ENCODE assay signal across 22 cellular contexts in the genomic region with DNA sequence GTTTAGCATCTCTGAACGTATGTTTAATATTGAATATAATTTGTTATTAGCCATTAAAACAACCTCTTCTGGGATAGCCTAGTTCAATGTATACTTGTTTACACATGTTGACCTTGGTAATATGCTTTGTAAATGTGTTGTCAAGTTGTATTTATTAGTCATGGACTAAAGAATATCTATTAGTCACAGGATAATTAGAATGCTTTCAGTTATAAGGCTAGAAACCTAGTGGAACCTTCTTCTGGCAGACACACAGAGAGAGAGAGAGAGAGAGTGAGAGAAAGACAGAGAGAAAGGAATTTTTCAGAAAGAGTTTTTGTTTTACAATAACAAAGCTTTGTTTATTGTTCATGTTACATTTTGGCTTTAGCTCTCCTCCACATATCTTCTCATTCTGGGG.
DNase-seq lines count a peak whose midpoint lies in the region; ATAC-seq, FAIRE-seq and TF ChIP-seq lines count a peak whose summit lies in the region.
"Had no signal": no experiment of that assay in that cellular context is flagged by ENCODE, and none has a peak within 500 bp of the region (broad histone marks: within the 10 kb centered on the region; RNA-seq: fewer than 3 reads in every experiment).

No MANE protein-coding gene starts in this region.

- no peak overlapping the region for H3K9ac ChIP-seq in adipocyte (ENCODE audit: low read length)
- H3K9ac ChIP-seq in smooth muscle cell (ENCODE audit: low read depth), result no peak overlapping the region

- no peaks in the 10 kb centered on the region for H4K20me1 ChIP-seq in smooth muscle cell (ENCODE audit: low read depth)

- TF ChIP-seq CTCF in foreskin keratinocyte (conservative IDR thresholded peaks at IDR 0.05) (no peak), smooth muscle cell (IDR thresholded peaks at IDR 0.05; ENCODE audit: borderline replicate concordance, insufficient read depth, poor library complexity, severe bottlenecking) (no peak)

- H3K79me2 ChIP-seq in smooth muscle cell (ENCODE audit: low read depth), result no peaks in the 10 kb centered on the region

- H3K4me2 ChIP-seq in smooth muscle cell, result no peak overlapping the region
- H3K4me2 ChIP-seq: A549 had no signal

- no peak overlapping the region for H2AFZ ChIP-seq in smooth muscle cell (ENCODE audit: low read depth)

- no peak overlapping the region for H3K4me3 ChIP-seq in adipocyte (ENCODE audit: low read length)
- no peak overlapping the region for H3K4me3 ChIP-seq in smooth muscle cell
- H3K4me3 ChIP-seq: A549 had no signal

- WGBS in smooth muscle cell (ENCODE audit: low lambda C conversion rate), result 0% methylated on average over 1 of the region's 1 CpG

- H3K4me1 ChIP-seq in adipocyte (ENCODE audit: control insufficient read depth, insufficient read depth, low read length), result no peaks in the 10 kb centered on the region
- H3K4me1 ChIP-seq in foreskin keratinocyte, result no peaks in the 10 kb centered on the region
- H3K4me1 ChIP-seq in smooth muscle cell (ENCODE audit: low read depth), result no peaks in the 10 kb centered on the region
- H3K4me1 ChIP-seq: A549, BE2C had no signal

- no peaks in the 10 kb centered on the region for H3K36me3 ChIP-seq in adipocyte (ENCODE audit: control insufficient read depth, insufficient read depth, low read length, severe bottlenecking)
- no peaks in the 10 kb centered on the region for H3K36me3 ChIP-seq in smooth muscle cell (ENCODE audit: low read depth)
- H3K36me3 ChIP-seq: BE2C had no signal

- DNase-seq in HPDE6-E6E7 (ENCODE audit: extremely low spot score), result peak; percentile 16
- DNase-seq in adipocyte (ENCODE audit: low read depth), result peak; percentile 8
- peak; percentile 61 to 76 for DNase-seq in foreskin keratinocyte
- no peak for DNase-seq in smooth muscle cell (lab: John Stamatoyannopoulos, UW; ENCODE audit: unreplicated experiment)
- no peak for DNase-seq in GM12892 (ENCODE audit: insufficient read length)
- DNase-seq in OCI-M2 (lab: John Stamatoyannopoulos, UW; ENCODE audit: unreplicated experiment), result no peak
- no peak for DNase-seq in NAMALWA (ENCODE audit: low spot score)
- DNase-seq: BE2C, DMS53, GF-D8, KG1, NCI-H1105 treated with DMSO at 0.1 percent for 48 hours, NCI-H1694, NCI-H2081, NCI-H2171, NCI-H524 treated with DMSO at 0.1 percent for 48 hours, NCI-H82, SHP77 had no signal

- no peaks in the 10 kb centered on the region for H3F3A ChIP-seq in smooth muscle cell (ENCODE audit: low read depth)

- ATAC-seq in foreskin keratinocyte, result peak; percentile 98
- ATAC-seq: A549 had no signal

- no peak for TF ChIP-seq POLR2A in GM12892 (IDR thresholded peaks at IDR 0.05; ENCODE audit: low read depth, low read length)

- H3K27ac ChIP-seq in foreskin keratinocyte (no peak overlapping the region), smooth muscle cell (ENCODE audit: low read depth) (peak overlapping the region; percentile 23)
- H3K27ac ChIP-seq: A549, HL-60 had no signal

- H3K27me3 ChIP-seq in adipocyte (replicated peaks; ENCODE audit: control insufficient read depth, insufficient read depth, low read length), result no peaks in the 10 kb centered on the region
- H3K27me3 ChIP-seq in foreskin keratinocyte, result no peaks in the 10 kb centered on the region
- no peaks in the 10 kb centered on the region for H3K27me3 ChIP-seq in smooth muscle cell (ENCODE audit: low read depth)
- H3K27me3 ChIP-seq: BE2C had no signal

- H3K9me3 ChIP-seq in adipocyte (ENCODE audit: control insufficient read depth, low read length) (no peaks in the 10 kb centered on the region), smooth muscle cell (replicated peaks; ENCODE audit: low read depth) (no peaks in the 10 kb centered on the region)
- H3K9me3 ChIP-seq: A549, BE2C had no signal

- FAIRE-seq in GM12892 (lab: Jason Lieb, UNC), result no peak
- FAIRE-seq: A549, D721Med, GM19239 had no signal

Comparison
In these comparisons a context has a peak if more than half of its experiments do, and no peak if none do; other contexts are left out.
1. DNase-seq: peak in HPDE6-E6E7 (single experiment), adipocyte (single experiment) and foreskin keratinocyte (2 of 2); none in smooth muscle cell (single experiment), GM12892 (single experiment), OCI-M2 (single experiment) and NAMALWA (single experiment).